10 cellular contexts compared by ENCODE assay signal in genomic region chr7:16619979-16620408, GRCh38. TPM values are rescaled to one million over a fixed set of nuclear protein-coding genes. Genes with fewer than 3 reads are reported as not detected.
A peak's percentile ranks its signal among the peaks of the same experiment; 100 is the strongest.
DNase-seq lines count a peak whose midpoint lies in the region; ATAC-seq and TF ChIP-seq lines count a peak whose summit lies in the region.
"Had no signal": no experiment of that assay in that cellular context is flagged by ENCODE, and none has a peak within 500 bp of the region (broad histone marks: within the 10 kb centered on the region; RNA-seq: fewer than 3 reads in every experiment).

No MANE protein-coding gene starts in this region.

- H3K27ac ChIP-seq in right lobe of liver: no peak overlapping the region

- WGBS in right lobe of liver (ENCODE audit: insufficient coverage, low coverage, low lambda C conversion rate, missing lambda C conversion rate): 90% methylated on average over 2 of the region's 2 CpGs

- peak overlapping the region; percentile 7 for H3K4me3 Mint-ChIP-seq in activated T-helper 2 cell treated with anti-CD3 and anti-CD28 coated beads, Interferon-gamma antibody, Interleukin-2, Interleukin-4, amounts not matched to agents 10 μg/mL and 5 μg/mL and 100 μg/mL, durations not matched to agents 14 hours and 24 hours and 36 hours (ENCODE audit: low read depth)

- H3K9me3 Mint-ChIP-seq in activated T-helper 2 cell treated with anti-CD3 and anti-CD28 coated beads, Interferon-gamma antibody, Interleukin-2, Interleukin-4, amounts not matched to agents 10 μg/mL and 5 μg/mL and 100 μg/mL, durations not matched to agents 14 hours and 24 hours and 36 hours: peaks cover 4% of the 10 kb centered on the region

- POLR2A ChIA-PET in GM10248 (lab: Yijun Ruan, JAX): no interaction called here

- ATAC-seq in GM19351 (IDR thresholded peaks at IDR 0.05; ENCODE audit: unreplicated experiment) (peak; percentile 97), HG03045 (IDR thresholded peaks at IDR 0.05; ENCODE audit: unreplicated experiment) (peak; percentile 83), right lobe of liver (no peak)

- H3K4me1 ChIP-seq in right lobe of liver: no peaks in the 10 kb centered on the region

- TF ChIP-seq POLR2A in right lobe of liver (IDR thresholded peaks at IDR 0.05): no peak

- DNase-seq in GM10248 (ENCODE audit: extremely low spot score) (peak; percentile 30), NCI-H2081 treated with DMSO at 0.1 percent for 48 hours (lab: John Stamatoyannopoulos, UW) (no peak), NCI-H774 (lab: John Stamatoyannopoulos, UW) (no peak), NCI-H146 (lab: John Stamatoyannopoulos, UW) (no peak), right lobe of liver (no peak)
- no peak for DNase-seq in activated T-helper 2 cell treated with anti-CD3 and anti-CD28 coated beads, Interferon-gamma antibody, Interleukin-2, Interleukin-4, amounts not matched to agents 10 μg/mL and 5 μg/mL and 100 μg/mL, durations not matched to agents 14 hours and 24 hours and 36 hours (ENCODE audit: low spot score)
- DNase-seq: dermis blood vessel endothelial cell, EL had no signal

- no peaks in the 10 kb centered on the region for H3K27me3 Mint-ChIP-seq in activated T-helper 2 cell treated with anti-CD3 and anti-CD28 coated beads, Interferon-gamma antibody, Interleukin-2, Interleukin-4, amounts not matched to agents 10 μg/mL and 5 μg/mL and 100 μg/mL, durations not matched to agents 14 hours and 24 hours and 36 hours (ENCODE audit: low read depth)

- no peak for TF ChIP-seq CTCF in GM10248 (IDR thresholded peaks at IDR 0.05; ENCODE audit: control extremely low read depth, extremely low read depth, low read depth, missing control alignments)
- no peak for TF ChIP-seq CTCF in right lobe of liver (IDR thresholded peaks at IDR 0.05)

- peaks cover 0 to 26% (median 12%) of the 10 kb centered on the region in 4 donors for H3K36me3 ChIP-seq in right lobe of liver

- H3K9me3 ChIP-seq in right lobe of liver: no peaks in the 10 kb centered on the region

- H3K4me1 Mint-ChIP-seq in activated T-helper 2 cell treated with anti-CD3 and anti-CD28 coated beads, Interferon-gamma antibody, Interleukin-2, Interleukin-4, amounts not matched to agents 10 μg/mL and 5 μg/mL and 100 μg/mL, durations not matched to agents 14 hours and 24 hours and 36 hours (ENCODE audit: low read depth): peaks cover 20% of the 10 kb centered on the region

- no peak overlapping the region for H3K4me3 ChIP-seq in right lobe of liver

- H3K36me3 Mint-ChIP-seq in activated T-helper 2 cell treated with anti-CD3 and anti-CD28 coated beads, Interferon-gamma antibody, Interleukin-2, Interleukin-4, amounts not matched to agents 10 μg/mL and 5 μg/mL and 100 μg/mL, durations not matched to agents 14 hours and 24 hours and 36 hours (ENCODE audit: low read depth): peaks cover 54% of the 10 kb centered on the region

- intact Hi-C loops in activated T-helper 2 cell treated with anti-CD3 and anti-CD28 coated beads, Interferon-gamma antibody, Interleukin-2, Interleukin-4, amounts not matched to agents 10 μg/mL and 5 μg/mL and 100 μg/mL, durations not matched to agents 14 hours and 24 hours and 36 hours (cut with micrococcal nuclease): loop anchor here (1.0 to 2.0 kb wide), 2 partner anchors 25 to 303 kb away; partner anchors contain the start of gene ANKMY2
- intact Hi-C loops in right lobe of liver (cut with DNase I): no loop called here

- no peaks in the 10 kb centered on the region for H3K27me3 ChIP-seq in right lobe of liver

- CTCF ChIA-PET in GM10248 (lab: Yijun Ruan, JAX): no interaction called here

- H3K27ac Mint-ChIP-seq in activated T-helper 2 cell treated with anti-CD3 and anti-CD28 coated beads, Interferon-gamma antibody, Interleukin-2, Interleukin-4, amounts not matched to agents 10 μg/mL and 5 μg/mL and 100 μg/mL, durations not matched to agents 14 hours and 24 hours and 36 hours: peak overlapping the region; percentile 82

RNA-seq across cellular contexts. Expression of gene ANKMY2, which starts 25.6 kb away (rescaled TPM):
- total RNA-seq in activated T-helper 2 cell treated with anti-CD3 and anti-CD28 coated beads, Interferon-gamma antibody, Interleukin-2, Interleukin-4, amounts not matched to agents 10 μg/mL and 5 μg/mL and 100 μg/mL, durations not matched to agents 14 hours and 24 hours and 36 hours: 8.7 TPM in 2 replicates
- 1 to 10 TPM; 4.2 to 7.1 (median 4.7) TPM for total RNA-seq in right lobe of liver

RNA-seq across cellular contexts. Expression of gene BZW2, which starts 26.0 kb away (rescaled TPM):
- total RNA-seq in activated T-helper 2 cell treated with anti-CD3 and anti-CD28 coated beads, Interferon-gamma antibody, Interleukin-2, Interleukin-4, amounts not matched to agents 10 μg/mL and 5 μg/mL and 100 μg/mL, durations not matched to agents 14 hours and 24 hours and 36 hours: 82.9 and 90.2 TPM in 2 replicates
- 10 to 100 TPM in 5 of 6 experiments, 1 to 10 TPM in 1; 9.6 to 25.3 (median 12.1) TPM for total RNA-seq in right lobe of liver

Comparison
In these comparisons a context has a peak if more than half of its experiments do, and no peak if none do; other contexts are left out.
1. ATAC-seq: peak in GM19351 (single experiment) and HG03045 (single experiment); none in right lobe of liver (0 of 4).